ENCODE assay signal across 1 cellular context in genomic region chr18:9055185-9055584, GRCh38.
TF ChIP-seq lines count a peak whose summit lies in the region.

No MANE protein-coding gene starts in this region.

TF ChIP-seq in K562, 482 proteins besides CTCF, POLR2A, EP300 and RAD21 (continued from another document):
- no peak for TF ChIP-seq POU5F1 (IDR thresholded peaks at IDR 0.05; ENCODE audit: borderline replicate concordance, low read depth, low read length, partially characterized antibody)
- no peak for TF ChIP-seq USF1 (CRISPR knock-in tag; IDR thresholded peaks at IDR 0.05)
- TF ChIP-seq UBTF (IDR thresholded peaks at IDR 0.05; ENCODE audit: borderline replicate concordance in 1 of 2, low read depth in 2 of 2, low read length in 2 of 2), result no peak
- no peak for TF ChIP-seq TAF1 (IDR thresholded peaks at IDR 0.05; ENCODE audit: control insufficient read depth, extremely low read depth, insufficient read depth, low read length, severe bottlenecking)
- peak; percentile 85; the same call in 1 of the 2 replicates for TF ChIP-seq ZNF592 (IDR thresholded peaks at IDR 0.05)
- TF ChIP-seq JUND (IDR thresholded peaks at IDR 0.05; ENCODE audit: borderline replicate concordance, low read depth, low read length), result peak; percentile 28; the same call in 1 of the 2 replicates
- peak; percentile 65; the same call in 2 of the 3 replicates for TF ChIP-seq JUND (tag; IDR thresholded peaks at IDR 0.05; ENCODE audit: borderline replicate concordance, low read depth, low read length)
- peak; percentile 5; the same call in 1 of the 2 replicates for TF ChIP-seq PTRF (tag; IDR thresholded peaks at IDR 0.05)
- TF ChIP-seq MAZ (CRISPR knock-in tag; conservative IDR thresholded peaks at IDR 0.05 in 1 of 2, IDR thresholded peaks at IDR 0.05 in 1 of 2), result peak in 1 of 2 experiments; percentile 35; a peak in 1 of 4 replicates
- peak; percentile 59 for TF ChIP-seq MAFG (tag; conservative IDR thresholded peaks at IDR 0.05)
- TF ChIP-seq CBX2 (IDR thresholded peaks at IDR 0.05; ENCODE audit: insufficient read depth, low read length, poor library complexity, severe bottlenecking), result no peak
- TF ChIP-seq HCFC1 (IDR thresholded peaks at IDR 0.05; ENCODE audit: low read depth, low read length), result no peak
- TF ChIP-seq NFE2L1 (tag; IDR thresholded peaks at IDR 0.05; ENCODE audit: borderline replicate concordance, low read depth), result no peak
- TF ChIP-seq ID3 (CRISPR knock-in tag; IDR thresholded peaks at IDR 0.05), result no peak
- TF ChIP-seq ID3 (tag; IDR thresholded peaks at IDR 0.05), result peak; percentile 87
- TF ChIP-seq MTA1 (IDR thresholded peaks at IDR 0.05; ENCODE audit: borderline replicate concordance), result no peak
- TF ChIP-seq NCOA1 (IDR thresholded peaks at IDR 0.05; ENCODE audit: low read depth), result no peak
- 0 out of 2 replicates have a peak, but pooled peaks have one; percentile 30 for TF ChIP-seq NFRKB (IDR thresholded peaks at IDR 0.05; ENCODE audit: low read depth)
